In genomic region chr22:46483353-46483752, GRCh38 we compare ENCODE assay signal across 18 cellular contexts.
"Had no signal": no experiment of that assay in that cellular context is flagged by ENCODE, and none has a peak within 500 bp of the region (broad histone marks: within the 10 kb centered on the region; RNA-seq: fewer than 3 reads in every experiment).

No MANE protein-coding gene starts in this region.

- DNase-seq: activated CD8-positive, alpha-beta memory T cell treated with anti-CD3 and anti-CD28 coated beads, Interleukin-2, amount 50 U/mL, for 4 hours; activated CD8-positive, alpha-beta T cell treated with anti-CD3 and anti-CD28 coated beads for 36 hours; activated naive CD4-positive, alpha-beta T cell treated with anti-CD3 and anti-CD28 coated beads for 36 hours; adrenal gland; caudate nucleus; effector CD4-positive, alpha-beta T cell; foreskin keratinocyte; head of caudate nucleus; mammary epithelial cell; mucosa of descending colon; natural killer cell; occipital lobe; stimulated activated CD4-positive, alpha-beta T cell treated with anti-CD3 and anti-CD28 coated beads, Interleukin-4, amount 100 ng/mL, for 24 hours; transverse colon had no signal

- H3K9me3 Mint-ChIP-seq: activated naive CD4-positive, alpha-beta T cell treated with anti-CD3 and anti-CD28 coated beads for 36 hours; natural killer cell; T-helper 1 cell treated with Interleukin-12 subunit alpha and Interleukin-12 subunit beta and Interleukin-4 antibody, amounts not matched to agents 30 μg/mL and 1 μg/mL, for 36 hours had no signal

- H3K4me3 ChIP-seq: adrenal gland, coronary artery, mucosa of descending colon, transverse colon had no signal

- H3K4me1 ChIP-seq: adrenal gland, transverse colon had no signal

- ATAC-seq: activated CD8-positive, alpha-beta T cell treated with anti-CD3 and anti-CD28 coated beads for 36 hours; foreskin keratinocyte; left lobe of liver; mucosa of descending colon; SK-N-SH treated with all-trans-retinoic acid at 6 μM for 48 hours had no signal

- H3K36me3 ChIP-seq: adrenal gland, transverse colon had no signal

- H3K36me3 Mint-ChIP-seq: natural killer cell had no signal

- H3K27ac Mint-ChIP-seq: activated CD8-positive, alpha-beta T cell treated with anti-CD3 and anti-CD28 coated beads for 36 hours; activated naive CD4-positive, alpha-beta T cell treated with anti-CD3 and anti-CD28 coated beads for 36 hours; natural killer cell; T-helper 1 cell treated with Interleukin-12 subunit alpha and Interleukin-12 subunit beta and Interleukin-4 antibody, amounts not matched to agents 30 μg/mL and 1 μg/mL, for 36 hours had no signal

- H3K4me3 Mint-ChIP-seq: activated CD8-positive, alpha-beta T cell treated with anti-CD3 and anti-CD28 coated beads for 36 hours; activated naive CD4-positive, alpha-beta T cell treated with anti-CD3 and anti-CD28 coated beads for 36 hours; natural killer cell; T-helper 1 cell treated with Interleukin-12 subunit alpha and Interleukin-12 subunit beta and Interleukin-4 antibody, amounts not matched to agents 30 μg/mL and 1 μg/mL, for 36 hours had no signal

- H3K27ac ChIP-seq: adrenal gland, coronary artery, transverse colon had no signal

- H3K9me3 ChIP-seq: adrenal gland, mucosa of descending colon, transverse colon had no signal
